In genomic region chr14:94098359-94098758, GRCh38 we compare ENCODE assay signal across 29 cellular contexts. TPM values are rescaled to one million over a fixed set of nuclear protein-coding genes. Genes with fewer than 3 reads are reported as not detected.
DNase-seq lines count a peak whose midpoint lies in the region; ATAC-seq and TF ChIP-seq lines count a peak whose summit lies in the region.
"Had no signal": no experiment of that assay in that cellular context is flagged by ENCODE, and none has a peak within 500 bp of the region (broad histone marks: within the 10 kb centered on the region; RNA-seq: fewer than 3 reads in every experiment).

No MANE protein-coding gene starts in this region.

- ATAC-seq in stimulated activated naive CD8-positive, alpha-beta T cell treated with anti-CD3 and anti-CD28 coated beads, Interleukin-15, amount 100 ng/mL, for 72 hours, result no peak
- ATAC-seq in stimulated activated naive CD8-positive, alpha-beta T cell treated with anti-CD3 and anti-CD28 coated beads, Interleukin-15, Interleukin-2, amounts not matched to agents 100 U/mL and 50 U/mL, for 24 hours, result no peak
- no peak for ATAC-seq in HG03159 (IDR thresholded peaks at IDR 0.05; ENCODE audit: unreplicated experiment)
- no peak for ATAC-seq in gastrocnemius medialis
- ATAC-seq: mucosa of descending colon, Panc1, pancreas, right cardiac atrium, WTC11 had no signal

- DNase-seq in stimulated activated naive CD8-positive, alpha-beta T cell treated with anti-CD3 and anti-CD28 coated beads, Interleukin-15, amount 100 ng/mL, for 72 hours, result no peak
- DNase-seq in stimulated activated naive CD8-positive, alpha-beta T cell treated with anti-CD3 and anti-CD28 coated beads, Interleukin-15, Interleukin-2, amounts not matched to agents 100 U/mL and 50 U/mL, for 24 hours, result no peak
- peak; percentile 76 for DNase-seq in NOMO-1 treated with DMSO at 0.1 percent for 48 hours (lab: John Stamatoyannopoulos, UW; ENCODE audit: unreplicated experiment)
- peak; percentile 83 for DNase-seq in fibroblast of gingiva (ENCODE audit: low read depth)
- no peak for DNase-seq in stomach
- no peak for DNase-seq in gastrocnemius medialis
- DNase-seq in NCI-H748 treated with DMSO at 0.1 percent for 48 hours (lab: John Stamatoyannopoulos, UW), result no peak
- DNase-seq: activated effector memory CD4-positive, alpha-beta T cell treated with Interleukin-2 at 50 U/mL for 16 hours; activated naive CD8-positive, alpha-beta T cell treated with anti-CD3 and anti-CD28 coated beads, Interleukin-2, amount 50 U/mL, for 24 hours; CD4-positive, alpha-beta memory T cell; colonic mucosa; foreskin keratinocyte; GF-D8; hippocampal formation; KBM-7; MM.1S; mucosa of descending colon; NCI-H187; nephron progenitor cell; pancreas; right cardiac atrium; SK-N-SH; stimulated activated CD4-positive, alpha-beta T cell treated with anti-CD3 and anti-CD28 coated beads, Interleukin-12 subunit alpha, Interleukin-12 subunit beta, amount 100 ng/mL, for 4 hours; trophoblast cell had no signal

- no peaks in the 10 kb centered on the region for H3K4me1 Mint-ChIP-seq in stimulated activated naive CD8-positive, alpha-beta T cell treated with anti-CD3 and anti-CD28 coated beads, Interleukin-15, amount 100 ng/mL, for 72 hours
- H3K4me1 Mint-ChIP-seq: activated naive CD8-positive, alpha-beta T cell treated with anti-CD3 and anti-CD28 coated beads, Interleukin-2, amount 50 U/mL, for 24 hours; CD4-positive, alpha-beta memory T cell; WTC11 had no signal

- peaks cover 0 to 16% (median 14%) of the 10 kb centered on the region in 4 donors for H3K36me3 ChIP-seq in stomach
- H3K36me3 ChIP-seq in gastrocnemius medialis, result no peaks in the 10 kb centered on the region
- H3K36me3 ChIP-seq: breast epithelium, colonic mucosa, pancreas had no signal

- TF ChIP-seq POLR2A in stomach (IDR thresholded peaks at IDR 0.05), result no peak
- no peak for TF ChIP-seq POLR2A in gastrocnemius medialis (IDR thresholded peaks at IDR 0.05)

- no peak overlapping the region for H3K27ac ChIP-seq in stomach
- no peak overlapping the region for H3K27ac ChIP-seq in gastrocnemius medialis
- H3K27ac ChIP-seq: colonic mucosa, foreskin keratinocyte, pancreas had no signal

- in situ Hi-C loops in gastrocnemius medialis (cut with MboI; ENCODE audit: low sequenced_read_pairs in 4 of 4), result no loop called here

- H3K27me3 Mint-ChIP-seq in stimulated activated naive CD8-positive, alpha-beta T cell treated with anti-CD3 and anti-CD28 coated beads, Interleukin-15, amount 100 ng/mL, for 72 hours, result no peaks in the 10 kb centered on the region
- H3K27me3 Mint-ChIP-seq: activated naive CD8-positive, alpha-beta T cell treated with anti-CD3 and anti-CD28 coated beads, Interleukin-2, amount 50 U/mL, for 24 hours; CD4-positive, alpha-beta memory T cell had no signal

- no peaks in the 10 kb centered on the region for H3K9me3 Mint-ChIP-seq in stimulated activated naive CD8-positive, alpha-beta T cell treated with anti-CD3 and anti-CD28 coated beads, Interleukin-15, amount 100 ng/mL, for 72 hours
- H3K9me3 Mint-ChIP-seq: activated naive CD8-positive, alpha-beta T cell treated with anti-CD3 and anti-CD28 coated beads, Interleukin-2, amount 50 U/mL, for 24 hours; CD4-positive, alpha-beta memory T cell; endodermal cell; nephron progenitor cell; WTC11 had no signal

- H3K9me3 ChIP-seq in stomach, result no peaks in the 10 kb centered on the region
- no peaks in the 10 kb centered on the region for H3K9me3 ChIP-seq in gastrocnemius medialis
- H3K9me3 ChIP-seq: breast epithelium, colonic mucosa, mucosa of descending colon, pancreas, SK-N-SH had no signal

- H3K4me1 ChIP-seq in stomach, result peaks cover 0 to 5% (median 2%) of the 10 kb centered on the region in 4 donors
- no peaks in the 10 kb centered on the region for H3K4me1 ChIP-seq in gastrocnemius medialis
- H3K4me1 ChIP-seq: breast epithelium, colonic mucosa, foreskin keratinocyte, pancreas had no signal

- 71 to 86% (median 72%) methylated on average over 8 of the region's 8 CpGs for WGBS in stomach, 5 donors

- TF ChIP-seq EP300 in stomach (IDR thresholded peaks at IDR 0.05), result no peak

- H3K27me3 ChIP-seq in stomach (no peaks in the 10 kb centered on the region), gastrocnemius medialis (no peaks in the 10 kb centered on the region)
- H3K27me3 ChIP-seq: breast epithelium, colonic mucosa, foreskin keratinocyte, pancreas had no signal

- TF ChIP-seq CTCF in stomach (IDR thresholded peaks at IDR 0.05) (no peak), gastrocnemius medialis (IDR thresholded peaks at IDR 0.05 in 4 of 5, conservative IDR thresholded peaks at IDR 0.05 in 1 of 5) (no peak)

- H3K4me3 ChIP-seq in stomach (no peak overlapping the region), gastrocnemius medialis (no peak overlapping the region)
- H3K4me3 ChIP-seq: breast epithelium, colonic mucosa, mucosa of descending colon, pancreas had no signal

- H3K27ac Mint-ChIP-seq in stimulated activated naive CD8-positive, alpha-beta T cell treated with anti-CD3 and anti-CD28 coated beads, Interleukin-15, amount 100 ng/mL, for 72 hours, result peak overlapping the region; percentile 6 to 51
- H3K27ac Mint-ChIP-seq: activated naive CD8-positive, alpha-beta T cell treated with anti-CD3 and anti-CD28 coated beads, Interleukin-2, amount 50 U/mL, for 24 hours; nephron progenitor cell; WTC11 had no signal

- intact Hi-C loops in stomach (cut with DNase I; ENCODE audit: low total_unique reads) (no loop called here), gastrocnemius medialis (cut with DNase I; ENCODE audit: low total_unique reads) (no loop called here)

- H3K4me3 Mint-ChIP-seq in stimulated activated naive CD8-positive, alpha-beta T cell treated with anti-CD3 and anti-CD28 coated beads, Interleukin-15, amount 100 ng/mL, for 72 hours, result no peak overlapping the region
- H3K4me3 Mint-ChIP-seq: activated naive CD8-positive, alpha-beta T cell treated with anti-CD3 and anti-CD28 coated beads, Interleukin-2, amount 50 U/mL, for 24 hours; CD4-positive, alpha-beta memory T cell; endodermal cell; nephron progenitor cell; WTC11 had no signal

RNA-seq across cellular contexts. Expression of gene IFI27, which starts 12.2 kb away (rescaled TPM):
- total RNA-seq in stomach (100 to 1,000 TPM in 3 of 5 donors, 10 to 100 TPM in 2; 12.9 to 276 (median 118) TPM), gastrocnemius medialis (100 to 1,000 TPM in 3 of 4 donors, 10 to 100 TPM in 1; 65.6 to 179 (median 123) TPM)
- 1,000 to 10,000 TPM in 1 of 3 donors, 100 to 1,000 TPM in 2; 292 to 1,115 (median 874) TPM for polyA plus RNA-seq in stomach

RNA-seq across cellular contexts. Expression of gene IFI27L1, which starts 17.2 kb away (rescaled TPM):
- total RNA-seq in stomach (10 to 100 TPM in 2 of 5 donors, 1 to 10 TPM in 2, not detected in 1; 1.6 to 17.1 (median 9.3) TPM), gastrocnemius medialis (10 to 100 TPM in 1 of 4 donors, 1 to 10 TPM in 3; 7.1 to 10.3 (median 8.3) TPM)
- polyA plus RNA-seq in stomach, result 10 to 100 TPM in 2 of 3 donors, 1 to 10 TPM in 1; 9.9 to 33.7 (median 23.5) TPM

RNA-seq across cellular contexts. Expression of gene DDX24, which starts 17.4 kb away (rescaled TPM):
- 100 to 1,000 TPM in 2 of 5 donors, 10 to 100 TPM in 3; 39.1 to 236 (median 84.4) TPM for total RNA-seq in stomach
- 10 to 100 TPM; 47.4 to 73.8 (median 61.2) TPM for polyA plus RNA-seq in stomach
- 100 to 1,000 TPM; 106 to 200 (median 128) TPM for total RNA-seq in gastrocnemius medialis

RNA-seq across cellular contexts. Expression of gene IFI27L2, which starts 31.0 kb away (rescaled TPM):
- total RNA-seq in stomach (10 to 100 TPM in 3 of 5 donors, 1 to 10 TPM in 2; 4.9 to 61.7 (median 24.8) TPM), gastrocnemius medialis (1 to 10 TPM; 1.1 to 9.1 (median 3.3) TPM)
- 100 to 1,000 TPM in 2 of 3 donors, 10 to 100 TPM in 1; 87.8 to 133 (median 103) TPM for polyA plus RNA-seq in stomach

Comparison
In these comparisons a context has a peak if more than half of its experiments do, and no peak if none do; other contexts are left out.
1. DNase-seq: peak in NOMO-1 treated with DMSO at 0.1 percent for 48 hours (single experiment) and fibroblast of gingiva (single experiment); none in stimulated activated naive CD8-positive, alpha-beta T cell treated with anti-CD3 and anti-CD28 coated beads, Interleukin-15, amount 100 ng/mL, for 72 hours (0 of 2), stimulated activated naive CD8-positive, alpha-beta T cell treated with anti-CD3 and anti-CD28 coated beads, Interleukin-15, Interleukin-2, amounts not matched to agents 100 U/mL and 50 U/mL, for 24 hours (single experiment), stomach (single experiment), gastrocnemius medialis (0 of 2) and NCI-H748 treated with DMSO at 0.1 percent for 48 hours (single experiment).